Comparison of ENCODE assay signal across 7 cellular contexts in the genomic region with DNA sequence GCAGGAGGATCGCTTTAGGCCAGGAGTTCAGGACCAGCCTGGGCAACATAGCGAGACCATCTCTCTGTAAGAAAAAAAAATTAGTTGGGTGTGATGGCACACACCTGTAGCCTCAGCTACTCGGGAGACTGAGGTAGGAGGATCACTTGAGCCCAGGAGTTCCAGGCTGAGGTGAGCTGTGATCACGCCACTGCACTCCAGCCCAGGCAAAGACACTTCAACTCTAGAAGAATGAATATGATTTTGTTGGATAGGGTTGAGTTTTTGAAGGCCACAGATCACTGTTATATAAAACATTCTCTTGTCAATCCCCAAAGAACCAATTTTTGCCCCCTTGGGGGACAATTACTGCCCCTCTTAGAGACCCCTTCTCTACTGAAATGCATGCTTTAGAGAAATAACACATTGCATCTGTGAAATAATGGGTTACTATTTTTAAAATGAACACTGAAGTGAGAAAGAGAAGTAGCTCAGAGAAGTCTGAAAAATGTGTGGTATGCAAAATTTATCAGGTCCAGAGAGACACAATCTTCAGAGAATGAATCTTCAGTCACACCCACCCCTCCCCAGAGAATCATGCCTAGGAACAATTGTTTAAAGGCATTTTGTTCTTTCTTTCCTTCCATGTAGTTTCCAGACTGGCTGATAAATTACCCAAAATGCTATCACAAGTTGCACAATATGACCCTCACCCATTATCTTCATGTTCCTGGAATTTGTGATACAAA. TPM values are rescaled to one million over a fixed set of nuclear protein-coding genes. Genes with fewer than 3 reads are reported as not detected.
DNase-seq lines count a peak whose midpoint lies in the region; ATAC-seq and TF ChIP-seq lines count a peak whose summit lies in the region.

No MANE protein-coding gene starts in this region.

- peaks cover 7% of the 10 kb centered on the region for H3K36me3 Mint-ChIP-seq in glutamatergic neuron (ENCODE audit: unreplicated experiment)

- no peak for TF ChIP-seq CTCF in spleen (IDR thresholded peaks at IDR 0.05 in 8 of 11, conservative IDR thresholded peaks at IDR 0.05 in 3 of 11)
- no peak for TF ChIP-seq CTCF in glutamatergic neuron (IDR thresholded peaks at IDR 0.05; ENCODE audit: partially characterized antibody, unreplicated experiment)
- no peak for TF ChIP-seq CTCF in dorsolateral prefrontal cortex (IDR thresholded peaks at IDR 0.05 in 54 of 56, conservative IDR thresholded peaks at IDR 0.05 in 2 of 56; ENCODE audit: low read depth in 1 of 56, partially characterized antibody in 56 of 56)
- TF ChIP-seq CTCF in hepatocyte (IDR thresholded peaks at IDR 0.05; ENCODE audit: poor library complexity), result no peak

- 62 to 70% methylated on average over 4 of the region's 4 CpGs for WGBS in GM23248 (ENCODE audit: low coverage in 1 of 2, low lambda C conversion rate in 2 of 2, missing lambda C conversion rate in 2 of 2), 2 experiments
- 56 to 80% (median 67%) methylated on average over 4 of the region's 4 CpGs for WGBS in spleen, 5 donors
- WGBS in hepatocyte (ENCODE audit: low lambda C conversion rate, missing lambda C conversion rate), result 88% methylated on average over 4 of the region's 4 CpGs

- DNase-seq in GM23248, result peak; percentile 34
- no peak for DNase-seq in spleen
- DNase-seq in glutamatergic neuron, result no peak
- no peak for DNase-seq in dorsolateral prefrontal cortex
- no peak for DNase-seq in hepatocyte (ENCODE audit: low spot score)

- no peak overlapping the region for H3K27ac Mint-ChIP-seq in glutamatergic neuron (ENCODE audit: unreplicated experiment)

- no peaks in the 10 kb centered on the region for H3K9me3 ChIP-seq in GM23248 (ENCODE audit: low read depth)
- peaks cover 0 to 17% (median 13%) of the 10 kb centered on the region in 8 donors for H3K9me3 ChIP-seq in spleen
- H3K9me3 ChIP-seq in hepatocyte (ENCODE audit: low read depth), result no peaks in the 10 kb centered on the region

- no peak overlapping the region for H3K4me3 Mint-ChIP-seq in glutamatergic neuron (ENCODE audit: unreplicated experiment)

- H3K27me3 Mint-ChIP-seq in glutamatergic neuron (ENCODE audit: unreplicated experiment), result peaks cover 2% of the 10 kb centered on the region

- H4K20me1 ChIP-seq in GM23248 (ENCODE audit: insufficient read depth) (no peaks in the 10 kb centered on the region), hepatocyte (ENCODE audit: insufficient read depth, poor library complexity, severe bottlenecking) (no peaks in the 10 kb centered on the region)

- no peaks in the 10 kb centered on the region for H3K27me3 ChIP-seq in GM23248 (replicated peaks; ENCODE audit: insufficient read depth)
- H3K27me3 ChIP-seq in spleen (replicated peaks in 1 of 7), result no peaks in the 10 kb centered on the region
- H3K27me3 ChIP-seq in dorsolateral prefrontal cortex, result no peaks in the 10 kb centered on the region
- H3K27me3 ChIP-seq in hepatocyte, result no peaks in the 10 kb centered on the region

- H3K4me1 Mint-ChIP-seq in glutamatergic neuron (ENCODE audit: low read depth, unreplicated experiment), result no peaks in the 10 kb centered on the region

- H3K9ac ChIP-seq in GM23248, result no peak overlapping the region

- no peak for TF ChIP-seq POLR2A in spleen (IDR thresholded peaks at IDR 0.05)

- H3K27ac ChIP-seq in GM23248, result no peak overlapping the region
- H3K27ac ChIP-seq in spleen, result peak overlapping the region; percentile 21 to 87 (median 76)
- peak overlapping the region in 2 of 59 donors; percentile 22 to 31 for H3K27ac ChIP-seq in dorsolateral prefrontal cortex
- no peak overlapping the region for H3K27ac ChIP-seq in hepatocyte

- peak overlapping the region; percentile 34 for H3K4me2 ChIP-seq in GM23248 (ENCODE audit: unreplicated experiment)
- H3K4me2 ChIP-seq in hepatocyte, result no peak overlapping the region

- intact Hi-C loops in spleen (cut with DNase I; ENCODE audit: low total_unique reads), result no loop called here
- intact Hi-C loops in dorsolateral prefrontal cortex (cut with DNase I), result loop anchor here in 1 of 2 donors (10.0 kb wide), 1 partner anchor 280 kb away; no protein-coding TSS in a partner anchor

- H3K36me3 ChIP-seq in GM23248 (ENCODE audit: low read depth) (no peaks in the 10 kb centered on the region), spleen (no peaks in the 10 kb centered on the region), hepatocyte (replicated peaks; ENCODE audit: insufficient read depth, low read depth) (no peaks in the 10 kb centered on the region)

- H3K9me2 ChIP-seq in GM23248 (ENCODE audit: insufficient read depth) (no peaks in the 10 kb centered on the region), hepatocyte (replicated peaks; ENCODE audit: insufficient read depth) (no peaks in the 10 kb centered on the region)

- H3K4me3 ChIP-seq in GM23248 (no peak overlapping the region), spleen (peak overlapping the region in 1 of 8 donors; percentile 9), dorsolateral prefrontal cortex (no peak overlapping the region), hepatocyte (no peak overlapping the region)

- H3F3A ChIP-seq in GM23248 (ENCODE audit: insufficient read depth), result 0 out of 2 replicates have a peak, but pooled peaks cover 7% of the 10 kb centered on the region

- H3K4me1 ChIP-seq in GM23248 (ENCODE audit: insufficient read depth), result peaks cover 26% of the 10 kb centered on the region
- peaks cover 0 to 68% (median 46%) of the 10 kb centered on the region in 6 donors for H3K4me1 ChIP-seq in spleen
- H3K4me1 ChIP-seq in hepatocyte (ENCODE audit: insufficient read depth), result no peaks in the 10 kb centered on the region

- ATAC-seq in GM18868 (IDR thresholded peaks at IDR 0.05; ENCODE audit: unreplicated experiment), result peak; percentile 85
- ATAC-seq in HG03469 (IDR thresholded peaks at IDR 0.05; ENCODE audit: unreplicated experiment), result peak; percentile 67

- no peaks in the 10 kb centered on the region for H3K79me2 ChIP-seq in GM23248 (ENCODE audit: insufficient read depth)
- H3K79me2 ChIP-seq in hepatocyte, result no peaks in the 10 kb centered on the region

- in situ Hi-C loops in GM23248 (cut with MboI), result loop anchor here (10.0 kb wide), 1 partner anchor 120 kb away; no protein-coding TSS in a partner anchor

- H3K9me3 Mint-ChIP-seq in glutamatergic neuron (ENCODE audit: unreplicated experiment), result peaks cover 3% of the 10 kb centered on the region

- H2AFZ ChIP-seq in GM23248, result no peak overlapping the region
- H2AFZ ChIP-seq in hepatocyte, result no peak overlapping the region

RNA-seq across cellular contexts. Expression of gene METTL6, which starts 42.7 kb away (rescaled TPM):
- 24.2 and 30.9 TPM in 2 replicates for total RNA-seq in GM23248 (2014; rRNA removed; shearing (Covaris generic))
- polyA plus RNA-seq in GM23248 (2016; fragmentation: Nextera tagmentation; extraction: Ambion mirVana) (20.8 and 21.6 TPM in 2 replicates), spleen (10 to 100 TPM in 2 of 3 donors, 1 to 10 TPM in 1; 6.4 to 11.4 (median 10.2) TPM), hepatocyte (13.4 and 15.8 TPM in 2 replicates)
- total RNA-seq in spleen (10 to 100 TPM; 13.4 to 18.8 (median 15.9) TPM), glutamatergic neuron (ENCODE audit: unreplicated experiment) (25.9 TPM), dorsolateral prefrontal cortex (10 to 100 TPM; 26.5 to 44.4 (median 34.0) TPM), hepatocyte (21.4 and 21.5 TPM in 2 replicates)

RNA-seq across cellular contexts. Expression of gene EAF1, which starts 42.7 kb away (rescaled TPM):
- total RNA-seq in GM23248 (2014; rRNA removed; shearing (Covaris generic)), result 16.9 and 20.9 TPM in 2 replicates
- polyA plus RNA-seq in GM23248 (2016; fragmentation: Nextera tagmentation; extraction: Ambion mirVana) (7.1 and 7.2 TPM in 2 replicates), spleen (1 to 10 TPM; 3.0 to 7.0 (median 4.0) TPM), hepatocyte (7.6 and 9.2 TPM in 2 replicates)
- total RNA-seq in spleen (10 to 100 TPM; 21.7 to 40.8 (median 28.4) TPM), glutamatergic neuron (ENCODE audit: unreplicated experiment) (43.9 TPM), dorsolateral prefrontal cortex (10 to 100 TPM; 16.3 to 47.5 (median 29.1) TPM), hepatocyte (26.3 and 28.8 TPM in 2 replicates)

RNA-seq across cellular contexts. Expression of gene SH3BP5, which starts 52.3 kb away (rescaled TPM):
- total RNA-seq in GM23248 (2014; rRNA removed; shearing (Covaris generic)), result 39.2 and 69.2 TPM in 2 replicates
- 35.9 and 37.8 TPM in 2 replicates for polyA plus RNA-seq in GM23248 (2016; fragmentation: Nextera tagmentation; extraction: Ambion mirVana)
- 10 to 100 TPM; 46.6 to 75.0 (median 62.3) TPM for total RNA-seq in spleen
- 10 to 100 TPM; 36.4 to 46.0 (median 39.7) TPM for polyA plus RNA-seq in spleen
- 25.3 TPM for total RNA-seq in glutamatergic neuron (ENCODE audit: unreplicated experiment)
- 100 to 1,000 TPM in 1 of 120 experiments, 10 to 100 TPM in 119; 30.2 to 111 (median 66.8) TPM for total RNA-seq in dorsolateral prefrontal cortex
- 16.3 and 19.9 TPM in 2 replicates for total RNA-seq in hepatocyte
- 15.9 and 17.0 TPM in 2 replicates for polyA plus RNA-seq in hepatocyte

Comparison
In these comparisons a context has a peak if more than half of its experiments do, and no peak if none do; other contexts are left out.
1. H3K27ac ChIP-seq: peak in spleen (8 of 8); none in GM23248 (single experiment) and hepatocyte (single experiment).